8 cellular contexts compared by ENCODE assay signal in genomic region chr1:153945131-153945794, GRCh38. TPM values are rescaled to one million over a fixed set of nuclear protein-coding genes. Genes with fewer than 3 reads are reported as not detected.
A peak's percentile ranks its signal among the peaks of the same experiment; 100 is the strongest.
DNase-seq lines count a peak whose midpoint lies in the region; ATAC-seq, FAIRE-seq and TF ChIP-seq lines count a peak whose summit lies in the region.

No MANE protein-coding gene starts in this region.

- H3K36me3 ChIP-seq in HepG2 (replicated peaks in 1 of 2; ENCODE audit: control insufficient read depth in 1 of 2, insufficient read depth in 2 of 2, low read length in 2 of 2): peaks cover 11 to 49% of the 10 kb centered on the region in 2 experiments; a peak in 4 of 5 replicates

- in situ Hi-C loops in HepG2 (cut with HindIII; ENCODE audit: extremely low pct_ligation_motif_present, low pct_unique_long_range_greater_than_20kb): loop anchor here (10.0 kb wide), 1 partner anchor 120 kb away; no protein-coding TSS in a partner anchor

- POLR2A ChIA-PET in HepG2 (lab: Yijun Ruan, JAX): interaction anchor here (1.0 to 5.3 kb wide), 10 partner anchors 9 to 46 kb away, joined by 3 to 43 read pairs (median 18); partner anchors contain the start of genes CREB3L4, CRTC2, GATAD2B and JTB

- H3K4me1 ChIP-seq in HepG2 (ENCODE audit: insufficient read depth, low read length): peaks cover 40% of the 10 kb centered on the region

- DNase-seq in GF-D8 (lab: John Stamatoyannopoulos, UW) (peak; percentile 87), HUDEP-2 (lab: John Stamatoyannopoulos, UW; ENCODE audit: unreplicated experiment in 76 of 76) (peak in 42 of 76 experiments; percentile 8 to 58 (median 34)), cardiac fibroblast (ENCODE audit: low read depth in 2 of 2) (peak; percentile 57 to 69), HepG2 (ENCODE audit: low spot score) (no peak)
- DNase-seq in stimulated activated CD4-positive, alpha-beta T cell treated with anti-CD3 and anti-CD28 coated beads, TNF-alpha, amount 100 ng/mL, for 4 hours (ENCODE audit: low read depth in 3 of 3): peak; percentile 43 to 55 (median 51)

- ATAC-seq in HepG2 (peak; percentile 17), GM18858 (IDR thresholded peaks at IDR 0.05; ENCODE audit: unreplicated experiment) (no peak), HG02798 (IDR thresholded peaks at IDR 0.05; ENCODE audit: poor library complexity, unreplicated experiment) (no peak)

- H3K4me3 ChIP-seq in WI38 (ENCODE audit: low read depth, low read length) (peak overlapping the region; percentile 84), cardiac fibroblast (replicated peaks in 1 of 2; ENCODE audit: low read depth in 2 of 2, low read length in 2 of 2) (peak overlapping the region; percentile 77 to 78), HepG2 (replicated peaks in 1 of 3; ENCODE audit: insufficient read depth in 1 of 3, low read depth in 2 of 3, low read length in 3 of 3) (peak overlapping the region; percentile 71 to 98 (median 81))

- no peaks in the 10 kb centered on the region for H4K20me1 ChIP-seq in HepG2 (ENCODE audit: insufficient read depth, low read length)

- peak overlapping the region; percentile 71 for H3K27ac ChIP-seq in HepG2 (ENCODE audit: extremely low read length, insufficient read depth, low read length)

- no peak for FAIRE-seq in HepG2 (lab: Jason Lieb, UNC)

- peak overlapping the region; percentile 82 for H3K9ac ChIP-seq in HepG2 (ENCODE audit: insufficient read depth, low read depth, low read length)

- no TSS peak for BruUV-seq in HepG2 (replicated peaks; lab: Mats Ljungman, UMichigan)

- no peak for TF ChIP-seq POLR2A in HepG2 (IDR thresholded peaks at IDR 0.05; ENCODE audit: insufficient read depth in 1 of 2, low read depth in 2 of 2, low read length in 2 of 2)

- CTCF ChIA-PET in HepG2 (lab: Yijun Ruan, JAX; ENCODE audit: low intra/inter-chr PET ratio, low total read pairs): no interaction called here

- WGBS in HepG2 (ENCODE audit: low lambda C conversion rate): 58% methylated on average over 12 of the region's 12 CpGs

- H3K4me2 ChIP-seq in HepG2 (ENCODE audit: low read depth, low read length): peak overlapping the region; percentile 87

- no peak overlapping the region for H2AFZ ChIP-seq in HepG2 (ENCODE audit: low read length)

- TF ChIP-seq EP300 in HepG2 (IDR thresholded peaks at IDR 0.05; ENCODE audit: low read depth in 2 of 2, low read length in 2 of 2) (no peak), HepG2 (CRISPR knock-in tag; IDR thresholded peaks at IDR 0.05; ENCODE audit: borderline replicate concordance) (no peak)

- peaks cover 11% of the 10 kb centered on the region for H3K79me2 ChIP-seq in HepG2 (ENCODE audit: insufficient read depth, low read length)

- TF ChIP-seq RAD21 in HepG2 (CRISPR knock-in tag; IDR thresholded peaks at IDR 0.05): no peak

- H3K9me3 ChIP-seq in HepG2 (ENCODE audit: low read length): no peaks in the 10 kb centered on the region

- H3K27me3 ChIP-seq in HepG2 (ENCODE audit: control insufficient read depth in 1 of 2, insufficient read depth in 2 of 2, low read length in 2 of 2): no peaks in the 10 kb centered on the region

- no peak for TF ChIP-seq CTCF in WI38 (IDR thresholded peaks at IDR 0.05; ENCODE audit: low read depth, low read length)
- TF ChIP-seq CTCF in cardiac fibroblast (IDR thresholded peaks at IDR 0.05; ENCODE audit: low read depth, low read length): no peak
- TF ChIP-seq CTCF in HepG2 (CRISPR knock-in tag; IDR thresholded peaks at IDR 0.05): no peak; the same call in 1 of the 2 replicates

- intact Hi-C loops in HepG2 (cut with micrococcal nuclease; ENCODE audit: unreplicated experiment): loop anchor here (5.0 kb wide), 1 partner anchor 327 kb away; the partner anchor contains the start of gene HAX1

RNA-seq across cellular contexts. Expression of gene DENND4B, which starts 1.3 kb away (rescaled TPM):
- 8.7 and 15.1 TPM in 2 replicates for total RNA-seq in HepG2 (2016; rRNA removed; fragmentation: Illumina TruSeq; extraction: Trizol)
- 9.7 and 9.9 TPM in 2 replicates for total RNA-seq in HepG2 (2016; cell fraction: cytosol; rRNA removed; fragmentation: Illumina TruSeq; extraction: Trizol; ENCODE audit: low read depth)
- 7.7 and 18.1 TPM in 2 replicates for total RNA-seq in HepG2 (2016; cell fraction: insoluble cytoplasmic fraction; rRNA removed; fragmentation: Illumina TruSeq; extraction: Trizol)
- 7.2 and 8.2 TPM in 2 replicates for total RNA-seq in HepG2 (2016; cell fraction: membrane; rRNA removed; fragmentation: Illumina TruSeq; extraction: Trizol)
- total RNA-seq in HepG2 (2016; cell fraction: nucleus; rRNA removed; fragmentation: Illumina TruSeq; extraction: Trizol): 23.7 and 25.9 TPM in 2 replicates
- polyA plus RNA-seq in HepG2 (2011; rRNA removed): 20.3 and 24.3 TPM in 2 replicates
- 6.5 and 10.3 TPM in 2 replicates for polyA plus RNA-seq in HepG2 (2011; cell fraction: cytosol; rRNA removed)
- 178 and 239 TPM in 2 replicates for polyA plus RNA-seq in HepG2 (2011; cell fraction: nucleus; rRNA removed)
- polyA plus RNA-seq in HepG2 (2012): 17.2 and 21.8 TPM in 2 replicates
- 1.4 and 1.6 TPM in 2 replicates for polyA plus RNA-seq in HepG2 (2016; cell fraction: cytosol; fragmentation: Illumina TruSeq; extraction: Trizol; ENCODE audit: low read depth)
- polyA plus RNA-seq in HepG2 (2016; cell fraction: insoluble cytoplasmic fraction; fragmentation: Illumina TruSeq; extraction: Trizol; ENCODE audit: low read depth): 10.3 and 15.7 TPM in 2 replicates
- polyA plus RNA-seq in HepG2 (2016; cell fraction: membrane; fragmentation: Illumina TruSeq; extraction: Trizol; ENCODE audit: low read depth): 4.1 and 5.2 TPM in 2 replicates
- 75.3 and 79.3 TPM in 2 replicates for polyA plus RNA-seq in HepG2 (2016; cell fraction: nucleus; fragmentation: Illumina TruSeq; extraction: Trizol; ENCODE audit: insufficient read depth, low read depth)
- 60.1 and 65.7 TPM in 2 replicates for polyA minus RNA-seq in HepG2 (2011; rRNA and poly(A)+ RNA removed; ENCODE audit: low replicate concordance)
- 7.4 and 8.5 TPM in 2 replicates for polyA minus RNA-seq in HepG2 (2011; cell fraction: cytosol; rRNA and poly(A)+ RNA removed)
- 66.1 and 70.7 TPM in 2 replicates for polyA minus RNA-seq in HepG2 (2011; cell fraction: nucleus; rRNA and poly(A)+ RNA removed)

RNA-seq across cellular contexts. Expression of gene CRTC2, which starts 13.1 kb away (rescaled TPM):
- total RNA-seq in HepG2 (2016; rRNA removed; fragmentation: Illumina TruSeq; extraction: Trizol): 4.0 and 6.1 TPM in 2 replicates
- total RNA-seq in HepG2 (2016; cell fraction: cytosol; rRNA removed; fragmentation: Illumina TruSeq; extraction: Trizol; ENCODE audit: low read depth): 3.0 and 4.2 TPM in 2 replicates
- 3.1 and 5.5 TPM in 2 replicates for total RNA-seq in HepG2 (2016; cell fraction: insoluble cytoplasmic fraction; rRNA removed; fragmentation: Illumina TruSeq; extraction: Trizol)
- total RNA-seq in HepG2 (2016; cell fraction: membrane; rRNA removed; fragmentation: Illumina TruSeq; extraction: Trizol): 5.2 and 6.7 TPM in 2 replicates
- total RNA-seq in HepG2 (2016; cell fraction: nucleus; rRNA removed; fragmentation: Illumina TruSeq; extraction: Trizol): 7.2 and 9.2 TPM in 2 replicates
- 24.2 and 26.7 TPM in 2 replicates for polyA plus RNA-seq in HepG2 (2011; rRNA removed)
- 10.1 and 12.6 TPM in 2 replicates for polyA plus RNA-seq in HepG2 (2011; cell fraction: cytosol; rRNA removed)
- polyA plus RNA-seq in HepG2 (2011; cell fraction: nucleus; rRNA removed): 47.3 and 47.5 TPM in 2 replicates
- polyA plus RNA-seq in HepG2 (2012): 14.5 and 18.4 TPM in 2 replicates
- 4.5 and 4.8 TPM in 2 replicates for polyA plus RNA-seq in HepG2 (2016; cell fraction: cytosol; fragmentation: Illumina TruSeq; extraction: Trizol; ENCODE audit: low read depth)
- polyA plus RNA-seq in HepG2 (2016; cell fraction: insoluble cytoplasmic fraction; fragmentation: Illumina TruSeq; extraction: Trizol; ENCODE audit: low read depth): 9.2 and 10.0 TPM in 2 replicates
- 9.6 and 10.4 TPM in 2 replicates for polyA plus RNA-seq in HepG2 (2016; cell fraction: membrane; fragmentation: Illumina TruSeq; extraction: Trizol; ENCODE audit: low read depth)
- polyA plus RNA-seq in HepG2 (2016; cell fraction: nucleus; fragmentation: Illumina TruSeq; extraction: Trizol; ENCODE audit: insufficient read depth, low read depth): 37.9 and 40.4 TPM in 2 replicates
- polyA minus RNA-seq in HepG2 (2011; rRNA and poly(A)+ RNA removed; ENCODE audit: low replicate concordance): 40.4 and 54.2 TPM in 2 replicates
- polyA minus RNA-seq in HepG2 (2011; cell fraction: cytosol; rRNA and poly(A)+ RNA removed): 9.1 and 10.3 TPM in 2 replicates
- polyA minus RNA-seq in HepG2 (2011; cell fraction: nucleus; rRNA and poly(A)+ RNA removed): 20.5 and 25.0 TPM in 2 replicates

RNA-seq across cellular contexts. Expression of gene SLC39A1, which starts 18.1 kb away (rescaled TPM):
- 47.5 and 78.4 TPM in 2 replicates for total RNA-seq in HepG2 (2016; rRNA removed; fragmentation: Illumina TruSeq; extraction: Trizol)
- total RNA-seq in HepG2 (2016; cell fraction: cytosol; rRNA removed; fragmentation: Illumina TruSeq; extraction: Trizol; ENCODE audit: low read depth): 18.4 and 21.0 TPM in 2 replicates
- total RNA-seq in HepG2 (2016; cell fraction: insoluble cytoplasmic fraction; rRNA removed; fragmentation: Illumina TruSeq; extraction: Trizol): 44.8 and 83.0 TPM in 2 replicates
- total RNA-seq in HepG2 (2016; cell fraction: membrane; rRNA removed; fragmentation: Illumina TruSeq; extraction: Trizol): 48.8 and 53.3 TPM in 2 replicates
- 62.5 and 68.3 TPM in 2 replicates for total RNA-seq in HepG2 (2016; cell fraction: nucleus; rRNA removed; fragmentation: Illumina TruSeq; extraction: Trizol)
- 71.2 and 80.5 TPM in 2 replicates for polyA plus RNA-seq in HepG2 (2011; rRNA removed)
- 85.8 and 89.3 TPM in 2 replicates for polyA plus RNA-seq in HepG2 (2011; cell fraction: cytosol; rRNA removed)
- polyA plus RNA-seq in HepG2 (2011; cell fraction: nucleus; rRNA removed): 45.4 and 53.1 TPM in 2 replicates
- polyA plus RNA-seq in HepG2 (2012): 45.9 and 65.4 TPM in 2 replicates
- 17.5 and 20.5 TPM in 2 replicates for polyA plus RNA-seq in HepG2 (2016; cell fraction: cytosol; fragmentation: Illumina TruSeq; extraction: Trizol; ENCODE audit: low read depth)
- 42.6 and 45.0 TPM in 2 replicates for polyA plus RNA-seq in HepG2 (2016; cell fraction: insoluble cytoplasmic fraction; fragmentation: Illumina TruSeq; extraction: Trizol; ENCODE audit: low read depth)
- 36.5 and 40.5 TPM in 2 replicates for polyA plus RNA-seq in HepG2 (2016; cell fraction: membrane; fragmentation: Illumina TruSeq; extraction: Trizol; ENCODE audit: low read depth)
- 87.4 and 101 TPM in 2 replicates for polyA plus RNA-seq in HepG2 (2016; cell fraction: nucleus; fragmentation: Illumina TruSeq; extraction: Trizol; ENCODE audit: insufficient read depth, low read depth)
- 112 and 159 TPM in 2 replicates for polyA minus RNA-seq in HepG2 (2011; rRNA and poly(A)+ RNA removed; ENCODE audit: low replicate concordance)
- 38.9 and 39.9 TPM in 2 replicates for polyA minus RNA-seq in HepG2 (2011; cell fraction: cytosol; rRNA and poly(A)+ RNA removed)
- polyA minus RNA-seq in HepG2 (2011; cell fraction: nucleus; rRNA and poly(A)+ RNA removed): 14.5 and 19.6 TPM in 2 replicates

RNA-seq across cellular contexts. Expression of gene CREB3L4, which starts 22.4 kb away (rescaled TPM):
- 7.8 and 9.9 TPM in 2 replicates for total RNA-seq in HepG2 (2016; rRNA removed; fragmentation: Illumina TruSeq; extraction: Trizol)
- 2.6 and 3.2 TPM in 2 replicates for total RNA-seq in HepG2 (2016; cell fraction: cytosol; rRNA removed; fragmentation: Illumina TruSeq; extraction: Trizol; ENCODE audit: low read depth)
- 8.3 and 10.7 TPM in 2 replicates for total RNA-seq in HepG2 (2016; cell fraction: insoluble cytoplasmic fraction; rRNA removed; fragmentation: Illumina TruSeq; extraction: Trizol)
- total RNA-seq in HepG2 (2016; cell fraction: membrane; rRNA removed; fragmentation: Illumina TruSeq; extraction: Trizol): 6.5 and 7.8 TPM in 2 replicates
- total RNA-seq in HepG2 (2016; cell fraction: nucleus; rRNA removed; fragmentation: Illumina TruSeq; extraction: Trizol): 8.4 and 9.8 TPM in 2 replicates
- polyA plus RNA-seq in HepG2 (2011; rRNA removed): 17.4 and 18.7 TPM in 2 replicates
- 13.1 and 18.4 TPM in 2 replicates for polyA plus RNA-seq in HepG2 (2011; cell fraction: cytosol; rRNA removed)
- 36.4 and 41.3 TPM in 2 replicates for polyA plus RNA-seq in HepG2 (2011; cell fraction: nucleus; rRNA removed)
- 9.7 and 10.7 TPM in 2 replicates for polyA plus RNA-seq in HepG2 (2012)
- polyA plus RNA-seq in HepG2 (2016; cell fraction: cytosol; fragmentation: Illumina TruSeq; extraction: Trizol; ENCODE audit: low read depth): 2.0 and 2.6 TPM in 2 replicates
- polyA plus RNA-seq in HepG2 (2016; cell fraction: insoluble cytoplasmic fraction; fragmentation: Illumina TruSeq; extraction: Trizol; ENCODE audit: low read depth): 8.4 and 10.9 TPM in 2 replicates
- 4.1 and 6.4 TPM in 2 replicates for polyA plus RNA-seq in HepG2 (2016; cell fraction: membrane; fragmentation: Illumina TruSeq; extraction: Trizol; ENCODE audit: low read depth)
- 15.7 and 16.0 TPM in 2 replicates for polyA plus RNA-seq in HepG2 (2016; cell fraction: nucleus; fragmentation: Illumina TruSeq; extraction: Trizol; ENCODE audit: insufficient read depth, low read depth)
- 22.4 and 31.3 TPM in 2 replicates for polyA minus RNA-seq in HepG2 (2011; rRNA and poly(A)+ RNA removed; ENCODE audit: low replicate concordance)
- 5.7 and 9.4 TPM in 2 replicates for polyA minus RNA-seq in HepG2 (2011; cell fraction: cytosol; rRNA and poly(A)+ RNA removed)
- 10.2 and 12.7 TPM in 2 replicates for polyA minus RNA-seq in HepG2 (2011; cell fraction: nucleus; rRNA and poly(A)+ RNA removed)

RNA-seq across cellular contexts. Expression of gene GATAD2B, which starts 22.5 kb away (rescaled TPM):
- total RNA-seq in HepG2 (2016; rRNA removed; fragmentation: Illumina TruSeq; extraction: Trizol): 3.2 and 5.3 TPM in 2 replicates
- total RNA-seq in HepG2 (2016; cell fraction: cytosol; rRNA removed; fragmentation: Illumina TruSeq; extraction: Trizol; ENCODE audit: low read depth): 2.7 and 3.0 TPM in 2 replicates
- total RNA-seq in HepG2 (2016; cell fraction: insoluble cytoplasmic fraction; rRNA removed; fragmentation: Illumina TruSeq; extraction: Trizol): 2.9 and 4.8 TPM in 2 replicates
- 2.6 and 2.9 TPM in 2 replicates for total RNA-seq in HepG2 (2016; cell fraction: membrane; rRNA removed; fragmentation: Illumina TruSeq; extraction: Trizol)
- 5.6 and 7.4 TPM in 2 replicates for total RNA-seq in HepG2 (2016; cell fraction: nucleus; rRNA removed; fragmentation: Illumina TruSeq; extraction: Trizol)
- 5.1 and 5.2 TPM in 2 replicates for polyA plus RNA-seq in HepG2 (2011; rRNA removed)
- 2.3 and 2.4 TPM in 2 replicates for polyA plus RNA-seq in HepG2 (2011; cell fraction: cytosol; rRNA removed)
- polyA plus RNA-seq in HepG2 (2011; cell fraction: nucleus; rRNA removed): 6.7 and 6.9 TPM in 2 replicates
- polyA plus RNA-seq in HepG2 (2012): 5.4 and 5.6 TPM in 2 replicates
- polyA plus RNA-seq in HepG2 (2016; cell fraction: cytosol; fragmentation: Illumina TruSeq; extraction: Trizol; ENCODE audit: low read depth): 0.17 TPM in 2 replicates
- 4.0 and 4.9 TPM in 2 replicates for polyA plus RNA-seq in HepG2 (2016; cell fraction: insoluble cytoplasmic fraction; fragmentation: Illumina TruSeq; extraction: Trizol; ENCODE audit: low read depth)
- 0.62 and 0.83 TPM in 2 replicates for polyA plus RNA-seq in HepG2 (2016; cell fraction: membrane; fragmentation: Illumina TruSeq; extraction: Trizol; ENCODE audit: low read depth)
- 7.9 and 9.9 TPM in 2 replicates for polyA plus RNA-seq in HepG2 (2016; cell fraction: nucleus; fragmentation: Illumina TruSeq; extraction: Trizol; ENCODE audit: insufficient read depth, low read depth)
- polyA minus RNA-seq in HepG2 (2011; rRNA and poly(A)+ RNA removed; ENCODE audit: low replicate concordance): 8.7 and 32.1 TPM in 2 replicates
- polyA minus RNA-seq in HepG2 (2011; cell fraction: cytosol; rRNA and poly(A)+ RNA removed): 8.6 and 11.1 TPM in 2 replicates
- 7.9 and 9.0 TPM in 2 replicates for polyA minus RNA-seq in HepG2 (2011; cell fraction: nucleus; rRNA and poly(A)+ RNA removed)
